Comparison of ENCODE assay signal across 8 cellular contexts in genomic region chr1:99808391-99809115, GRCh38. TPM values are rescaled to one million over a fixed set of nuclear protein-coding genes. Genes with fewer than 3 reads are reported as not detected.
DNase-seq lines count a peak whose midpoint lies in the region; ATAC-seq and TF ChIP-seq lines count a peak whose summit lies in the region.

No MANE protein-coding gene starts in this region.

- H3K4me3 Mint-ChIP-seq in activated T-helper 2 cell treated with anti-CD3 and anti-CD28 coated beads, Interferon-gamma antibody, Interleukin-2, Interleukin-4, amounts not matched to agents 10 μg/mL and 5 μg/mL and 100 μg/mL, durations not matched to agents 14 hours and 24 hours and 36 hours (ENCODE audit: low read depth): no peak overlapping the region

- no peaks in the 10 kb centered on the region for H3K36me3 Mint-ChIP-seq in activated T-helper 2 cell treated with anti-CD3 and anti-CD28 coated beads, Interferon-gamma antibody, Interleukin-2, Interleukin-4, amounts not matched to agents 10 μg/mL and 5 μg/mL and 100 μg/mL, durations not matched to agents 14 hours and 24 hours and 36 hours (ENCODE audit: low read depth)

- no peak overlapping the region for H3K4me3 ChIP-seq in cardiac muscle cell

- peak; percentile 76 to 78 for ATAC-seq in activated CD4-positive, CD25-positive, alpha-beta regulatory T cell treated with anti-CD3 and anti-CD28 coated beads, Interleukin-2, amount 50 U/mL, for 24 hours
- ATAC-seq in GM21515 (IDR thresholded peaks at IDR 0.05; ENCODE audit: unreplicated experiment): peak; percentile 92

- intact Hi-C loops in activated T-helper 2 cell treated with anti-CD3 and anti-CD28 coated beads, Interferon-gamma antibody, Interleukin-2, Interleukin-4, amounts not matched to agents 10 μg/mL and 5 μg/mL and 100 μg/mL, durations not matched to agents 14 hours and 24 hours and 36 hours (cut with micrococcal nuclease): loop anchor here (1.0 to 10.0 kb wide), 8 partner anchors 39 to 1058 kb away; partner anchors contain the start of genes GPR88, RTCA, SASS6 and SLC35A3

- H3K27me3 Mint-ChIP-seq in activated T-helper 2 cell treated with anti-CD3 and anti-CD28 coated beads, Interferon-gamma antibody, Interleukin-2, Interleukin-4, amounts not matched to agents 10 μg/mL and 5 μg/mL and 100 μg/mL, durations not matched to agents 14 hours and 24 hours and 36 hours (ENCODE audit: low read depth): peaks cover 17% of the 10 kb centered on the region

- peak; percentile 43 for TF ChIP-seq CTCF in cardiac muscle cell (IDR thresholded peaks at IDR 0.05; ENCODE audit: low read depth, low read length)

- DNase-seq in activated CD4-positive, CD25-positive, alpha-beta regulatory T cell (lab: John Stamatoyannopoulos, UW): no peak
- DNase-seq in HPDE6-E6E7 (ENCODE audit: extremely low spot score): peak; percentile 43
- DNase-seq in NCI-H526 treated with DMSO at 0.1 percent for 48 hours (lab: John Stamatoyannopoulos, UW): peak; percentile 63
- no peak for DNase-seq in activated T-helper 2 cell treated with anti-CD3 and anti-CD28 coated beads, Interferon-gamma antibody, Interleukin-2, Interleukin-4, amounts not matched to agents 10 μg/mL and 5 μg/mL and 100 μg/mL, durations not matched to agents 14 hours and 24 hours and 36 hours (ENCODE audit: low spot score)
- peak; percentile 90 to 96 for DNase-seq in cardiac muscle cell (ENCODE audit: low read depth in 1 of 2, low spot score in 1 of 2)
- DNase-seq in pons (ENCODE audit: low spot score): peak; percentile 92

- no peaks in the 10 kb centered on the region for H3K36me3 ChIP-seq in cardiac muscle cell

- peaks cover 17% of the 10 kb centered on the region for H3K4me1 Mint-ChIP-seq in activated T-helper 2 cell treated with anti-CD3 and anti-CD28 coated beads, Interferon-gamma antibody, Interleukin-2, Interleukin-4, amounts not matched to agents 10 μg/mL and 5 μg/mL and 100 μg/mL, durations not matched to agents 14 hours and 24 hours and 36 hours (ENCODE audit: low read depth)

- H3K27ac Mint-ChIP-seq in activated T-helper 2 cell treated with anti-CD3 and anti-CD28 coated beads, Interferon-gamma antibody, Interleukin-2, Interleukin-4, amounts not matched to agents 10 μg/mL and 5 μg/mL and 100 μg/mL, durations not matched to agents 14 hours and 24 hours and 36 hours: peak overlapping the region; percentile 47

- no peaks in the 10 kb centered on the region for H3K9me3 Mint-ChIP-seq in activated T-helper 2 cell treated with anti-CD3 and anti-CD28 coated beads, Interferon-gamma antibody, Interleukin-2, Interleukin-4, amounts not matched to agents 10 μg/mL and 5 μg/mL and 100 μg/mL, durations not matched to agents 14 hours and 24 hours and 36 hours

- H3K27me3 ChIP-seq in cardiac muscle cell: no peaks in the 10 kb centered on the region

- peak overlapping the region; percentile 82 for H3K27ac ChIP-seq in cardiac muscle cell

- no peaks in the 10 kb centered on the region for H3K9me3 ChIP-seq in cardiac muscle cell (ENCODE audit: low read depth)

- peaks cover 5% of the 10 kb centered on the region for H3K4me1 ChIP-seq in cardiac muscle cell (ENCODE audit: low read depth)

RNA-seq across cellular contexts. Expression of gene AGL, which starts 41.6 kb away (rescaled TPM):
- total RNA-seq in activated T-helper 2 cell treated with anti-CD3 and anti-CD28 coated beads, Interferon-gamma antibody, Interleukin-2, Interleukin-4, amounts not matched to agents 10 μg/mL and 5 μg/mL and 100 μg/mL, durations not matched to agents 14 hours and 24 hours and 36 hours: 13.2 and 13.8 TPM in 2 replicates
- 37.1 and 39.5 TPM in 2 replicates for total RNA-seq in cardiac muscle cell
- polyA plus RNA-seq in cardiac muscle cell: 26.6 and 29.0 TPM in 2 replicates

RNA-seq across cellular contexts. Expression of gene FRRS1, which starts 42.1 kb away (rescaled TPM):
- 0.85 and 1.2 TPM in 2 replicates for total RNA-seq in activated T-helper 2 cell treated with anti-CD3 and anti-CD28 coated beads, Interferon-gamma antibody, Interleukin-2, Interleukin-4, amounts not matched to agents 10 μg/mL and 5 μg/mL and 100 μg/mL, durations not matched to agents 14 hours and 24 hours and 36 hours
- total RNA-seq in cardiac muscle cell: 5.5 and 5.6 TPM in 2 replicates
- 1.2 and 3.7 TPM in 2 replicates for polyA plus RNA-seq in cardiac muscle cell

Comparison
In these comparisons a context has a peak if more than half of its experiments do, and no peak if none do; other contexts are left out.
1. DNase-seq: peak in HPDE6-E6E7 (single experiment), NCI-H526 treated with DMSO at 0.1 percent for 48 hours (single experiment), cardiac muscle cell (2 of 2) and pons (single experiment); none in activated CD4-positive, CD25-positive, alpha-beta regulatory T cell (0 of 4) and activated T-helper 2 cell treated with anti-CD3 and anti-CD28 coated beads, Interferon-gamma antibody, Interleukin-2, Interleukin-4, amounts not matched to agents 10 μg/mL and 5 μg/mL and 100 μg/mL, durations not matched to agents 14 hours and 24 hours and 36 hours (single experiment).